30 cellular contexts compared by ENCODE assay signal in the genomic region with DNA sequence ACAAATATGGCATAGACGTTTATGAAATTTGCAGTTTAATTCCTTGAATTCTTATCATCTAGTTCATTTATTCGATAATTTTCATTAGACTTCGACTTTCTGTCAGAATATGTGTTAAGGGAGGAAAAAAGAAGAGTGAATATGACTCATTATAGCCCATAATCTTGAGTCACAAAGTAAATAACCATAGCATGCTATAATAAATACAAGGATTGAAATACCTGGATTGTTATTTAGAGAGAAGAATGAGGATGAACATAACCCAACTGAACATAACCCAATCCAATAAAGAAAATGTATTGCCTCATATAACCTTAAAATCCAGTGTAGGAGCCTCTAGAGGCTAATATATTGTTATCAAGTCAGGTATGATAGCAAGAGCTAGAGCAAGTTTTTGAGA.
"Had no signal": no experiment of that assay in that cellular context is flagged by ENCODE, and none has a peak within 500 bp of the region (broad histone marks: within the 10 kb centered on the region; RNA-seq: fewer than 3 reads in every experiment).

No MANE protein-coding gene starts in this region.

- H3K4me3 ChIP-seq: ascending aorta, MG63, Peyer's patch had no signal

- H3K27me3 ChIP-seq: ascending aorta, MG63, Peyer's patch had no signal

- DNase-seq: activated B cell treated with CpG ODN at 0.5 μM for 24 hours; activated CD4-positive, alpha-beta T cell treated with anti-CD3 and anti-CD28 coated beads for 1 hour; activated CD4-positive, alpha-beta T cell treated with anti-CD3 and anti-CD28 coated beads, Interleukin-2, amount 10 ng/mL, durations not matched to agents 24 days and 14 days; activated CD4-positive, alpha-beta T cell treated with anti-CD3 and anti-CD28 coated beads, Interleukin-2, amount 50 U/mL, for 48 hours; activated CD8-positive, alpha-beta memory T cell treated with anti-CD3 and anti-CD28 coated beads, Interleukin-2, amount 10 ng/mL, durations not matched to agents 7 days and 5 days; activated effector memory CD4-positive, alpha-beta T cell treated with Interleukin-2 at 50 U/mL for 16 hours; activated naive CD4-positive, alpha-beta T cell; activated naive CD8-positive, alpha-beta T cell treated with anti-CD3 and anti-CD28 coated beads, Interleukin-2, amount 50 U/mL, for 24 hours; activated T-cell treated with anti-CD3 and anti-CD28 coated beads, Interleukin-2, amount 50 U/mL, for 24 hours; amniotic stem cell; central memory CD4-positive, alpha-beta T cell; Kasumi-1; KBM-7; MG63; NCI-H1105; NCI-H1436; NCI-H1694 treated with DMSO at 0.1 percent for 48 hours; NCI-H2029 treated with DMSO at 0.1 percent for 48 hours; NCI-H345; NCI-H510A; NK-92 treated with Interleukin-12 subunit alpha and Interleukin-12 subunit beta, amount 100 ng/mL, for 24 hours; OCI-M1; Peyer's patch; SHP77 treated with DMSO at 0.1 percent for 48 hours; T-cell; T-helper 2 cell; T1000 had no signal

- ATAC-seq: activated CD8-positive, alpha-beta memory T cell treated with anti-CD3 and anti-CD28 coated beads, Interleukin-2, amount 10 ng/mL, durations not matched to agents 7 days and 5 days; activated naive CD4-positive, alpha-beta T cell treated with anti-CD3 and anti-CD28 coated beads, Interleukin-2, amount 50 U/mL, for 72 hours; activated naive CD8-positive, alpha-beta T cell treated with anti-CD3 and anti-CD28 coated beads, Interleukin-2, amount 50 U/mL, for 24 hours; T-cell had no signal

- H3K4me1 ChIP-seq: Peyer's patch had no signal

- FAIRE-seq: TTC549 had no signal

- H3K27ac ChIP-seq: ascending aorta, Peyer's patch had no signal

- H3K9me3 ChIP-seq: ascending aorta, MG63, Peyer's patch had no signal

- H3K36me3 ChIP-seq: ascending aorta, MG63, Peyer's patch had no signal
